Comparison of ENCODE assay signal across 29 cellular contexts in genomic region chr7:158500651-158501052, GRCh38.
DNase-seq lines count a peak whose midpoint lies in the region; ATAC-seq and TF ChIP-seq lines count a peak whose summit lies in the region.
"Had no signal": no experiment of that assay in that cellular context is flagged by ENCODE, and none has a peak within 500 bp of the region (broad histone marks: within the 10 kb centered on the region; RNA-seq: fewer than 3 reads in every experiment).

No MANE protein-coding gene starts in this region.

- peaks cover 0 to 74% (median 15%) of the 10 kb centered on the region in 5 experiments for H3K9me3 Mint-ChIP-seq in brain
- H3K9me3 Mint-ChIP-seq in neural crest cell: peaks cover 7% of the 10 kb centered on the region
- H3K9me3 Mint-ChIP-seq: activated T-helper 1 cell treated with anti-CD3 and anti-CD28 coated beads, Interleukin-12 subunit alpha, Interleukin-12 subunit beta, Interleukin-2, Interleukin-4 antibody, amounts not matched to agents 30 ng/mL and 10 ng/mL and 1 ng/mL, durations not matched to agents 14 hours and 24 hours and 36 hours had no signal

- H3K27ac Mint-ChIP-seq in brain (peak overlapping the region in 3 of 5 experiments; percentile 48 to 96 (median 95)), neural crest cell (ENCODE audit: unreplicated experiment) (peak overlapping the region; percentile 75)
- H3K27ac Mint-ChIP-seq: activated naive CD4-positive, alpha-beta T cell treated with anti-CD3 and anti-CD28 coated beads for 36 hours; activated T-helper 1 cell treated with anti-CD3 and anti-CD28 coated beads, Interleukin-12 subunit alpha, Interleukin-12 subunit beta, Interleukin-2, Interleukin-4 antibody, amounts not matched to agents 30 ng/mL and 10 ng/mL and 1 ng/mL, durations not matched to agents 14 hours and 24 hours and 36 hours; B cell; progenitor cell of endocrine pancreas had no signal

- ATAC-seq in HG02885 (IDR thresholded peaks at IDR 0.05; ENCODE audit: poor library complexity, unreplicated experiment): no peak
- ATAC-seq: activated CD4-positive, CD25-positive, alpha-beta regulatory T cell treated with anti-CD3 and anti-CD28 coated beads, Interleukin-2, amount 50 U/mL, for 24 hours; foreskin keratinocyte had no signal

- H3K4me3 Mint-ChIP-seq in brain (peak overlapping the region in 1 of 5 experiments; percentile 58), neural crest cell (no peak overlapping the region)
- H3K4me3 Mint-ChIP-seq: activated naive CD4-positive, alpha-beta T cell treated with anti-CD3 and anti-CD28 coated beads for 36 hours; activated T-helper 1 cell treated with anti-CD3 and anti-CD28 coated beads, Interleukin-12 subunit alpha, Interleukin-12 subunit beta, Interleukin-2, Interleukin-4 antibody, amounts not matched to agents 30 ng/mL and 10 ng/mL and 1 ng/mL, durations not matched to agents 14 hours and 24 hours and 36 hours; B cell had no signal

- H3K4me1 ChIP-seq in BLaER1 (peaks cover 34% of the 10 kb centered on the region), HUES48 (ENCODE audit: control insufficient read depth, insufficient read depth, low read length) (peaks cover 18% of the 10 kb centered on the region)
- H3K4me1 ChIP-seq: adrenal gland, breast epithelium, foreskin keratinocyte, testis had no signal

- H3K36me3 Mint-ChIP-seq in brain: peaks cover 21% of the 10 kb centered on the region
- peaks cover 4% of the 10 kb centered on the region for H3K36me3 Mint-ChIP-seq in neural crest cell (ENCODE audit: low read depth)

- DNase-seq in neural crest cell (ENCODE audit: low read depth, low spot score) (no peak), H4 (ENCODE audit: low spot score) (no peak), GM13977 (ENCODE audit: low spot score) (no peak), dermis blood vessel endothelial cell (no peak)
- DNase-seq: activated CD4-positive, alpha-beta T cell treated with anti-CD3 and anti-CD28 coated beads, Interleukin-2, amount 50 U/mL, for 48 hours; activated CD8-positive, alpha-beta memory T cell treated with anti-CD3 and anti-CD28 coated beads, Interleukin-2, amount 50 U/mL, for 4 hours; activated naive CD4-positive, alpha-beta T cell treated with anti-CD3 and anti-CD28 coated beads for 36 hours; adrenal gland; DMS153; foreskin keratinocyte; Kasumi-1; mesenchymal stem cell; NCI-H524 treated with DMSO at 0.1 percent for 48 hours; SHP77 treated with DMSO at 0.1 percent for 48 hours; stimulated activated naive CD4-positive, alpha-beta T cell; T-helper 1 cell; testis had no signal

- TF ChIP-seq CTCF in brain (conservative IDR thresholded peaks at IDR 0.05) (no peak), neural crest cell (conservative IDR thresholded peaks at IDR 0.05) (no peak), GM13977 (IDR thresholded peaks at IDR 0.05; ENCODE audit: extremely low read depth, insufficient read depth, missing control alignments) (no peak)

- H3K4me3 ChIP-seq in BLaER1: no peak overlapping the region
- H3K4me3 ChIP-seq in HUES48 (ENCODE audit: low read depth, low read length): no peak overlapping the region
- H3K4me3 ChIP-seq: adrenal gland, breast epithelium, coronary artery, esophagus muscularis mucosa had no signal

- H3K27me3 ChIP-seq in BLaER1 (no peaks in the 10 kb centered on the region), HUES48 (ENCODE audit: control insufficient read depth, insufficient read depth, low read length) (no peaks in the 10 kb centered on the region)
- H3K27me3 ChIP-seq: adrenal gland, foreskin keratinocyte, testis had no signal

- H3K36me3 ChIP-seq in BLaER1 (no peaks in the 10 kb centered on the region), HUES48 (ENCODE audit: control insufficient read depth, insufficient read depth, low read length) (no peaks in the 10 kb centered on the region)
- H3K36me3 ChIP-seq: adrenal gland, breast epithelium, esophagus muscularis mucosa, neutrophil had no signal

- in situ Hi-C loops in GM13977 (cut with MboI; ENCODE audit: low pct_unique_long_range_greater_than_20kb, low sequenced_read_pairs, unreplicated experiment): no loop called here

- H3K9ac ChIP-seq in BLaER1: 0 out of 2 replicates have a peak overlapping the region, but pooled peaks have one; percentile 9
- H3K9ac ChIP-seq in HUES48 (ENCODE audit: low read depth, low read length): 0 out of 2 replicates have a peak overlapping the region, but pooled peaks have one; percentile 10

- H3K9me3 ChIP-seq in BLaER1 (peaks cover 8% of the 10 kb centered on the region), HUES48 (ENCODE audit: control insufficient read depth, insufficient read depth, low read length) (no peaks in the 10 kb centered on the region; the same call in 1 of the 2 replicates)
- H3K9me3 ChIP-seq: adrenal gland, neutrophil, testis had no signal

- H3K27ac ChIP-seq in BLaER1: peak overlapping the region; percentile 69
- H3K27ac ChIP-seq in HUES48 (ENCODE audit: low read depth, low read length): no peak overlapping the region
- H3K27ac ChIP-seq: adrenal gland, breast epithelium, coronary artery, esophagus muscularis mucosa, foreskin keratinocyte, neutrophil, testis had no signal

- H3K4me2 ChIP-seq in BLaER1: peak overlapping the region; percentile 68

- H3K4me1 Mint-ChIP-seq in brain (peaks cover 57% of the 10 kb centered on the region), neural crest cell (peaks cover 10% of the 10 kb centered on the region)
- H3K4me1 Mint-ChIP-seq: B cell had no signal

- H4K20me1 ChIP-seq in BLaER1: no peaks in the 10 kb centered on the region

- H3K27me3 Mint-ChIP-seq in brain (no peaks in the 10 kb centered on the region), neural crest cell (ENCODE audit: low read depth) (peaks cover 7% of the 10 kb centered on the region)
